Comparison of ENCODE assay signal across 1 cellular context in genomic region chr17:72422505-72423285, GRCh38.
A peak's percentile ranks its signal among the peaks of the same experiment; 100 is the strongest.
TF ChIP-seq lines count a peak whose summit lies in the region.

No MANE protein-coding gene starts in this region.

TF ChIP-seq in GM12878, 131 proteins besides CTCF, POLR2A, EP300 and RAD21 (continued from another document and continues in another):
- TF ChIP-seq ZNF592 (IDR thresholded peaks at IDR 0.05), result no peak
- TF ChIP-seq SRF (IDR thresholded peaks at IDR 0.05; ENCODE audit: low read depth in 2 of 2, low read length in 2 of 2), result peak in 1 of 2 experiments; percentile 26; a peak in 1 of 4 replicates
- TF ChIP-seq SIX5 (IDR thresholded peaks at IDR 0.05; ENCODE audit: low read depth, low read length, severe bottlenecking), result no peak
- no peak for TF ChIP-seq SREBF2 (IDR thresholded peaks at IDR 0.05; ENCODE audit: low read length)
- peak; percentile 13 for TF ChIP-seq CUX1 (IDR thresholded peaks at IDR 0.05; ENCODE audit: insufficient replicate concordance, low read depth, low read length)
- peak; percentile 41 for TF ChIP-seq RELA (IDR thresholded peaks at IDR 0.05; ENCODE audit: borderline replicate concordance, partially characterized antibody)
- TF ChIP-seq JUNB (IDR thresholded peaks at IDR 0.05), result peak; percentile 82
- peak; percentile 46 for TF ChIP-seq BACH1 (IDR thresholded peaks at IDR 0.05; ENCODE audit: borderline replicate concordance)
- TF ChIP-seq MYC (IDR thresholded peaks at IDR 0.05; ENCODE audit: insufficient read depth, insufficient read length, insufficient replicate concordance, low read length, severe bottlenecking), result no peak
- peak; percentile 80; the same call in 1 of the 2 replicates for TF ChIP-seq RCOR1 (conservative IDR thresholded peaks at IDR 0.05; ENCODE audit: low read depth, low read length)
- peak; percentile 92 to 96; a peak in 3 of 4 replicates for TF ChIP-seq IKZF2 (IDR thresholded peaks at IDR 0.05)
- 0 out of 2 replicates have a peak, but pooled peaks have one; percentile 56 for TF ChIP-seq ZNF207 (IDR thresholded peaks at IDR 0.05; ENCODE audit: borderline replicate concordance)
- TF ChIP-seq RELB (IDR thresholded peaks at IDR 0.05; ENCODE audit: low read depth), result peak; percentile 88; the same call in 1 of the 2 replicates
- TF ChIP-seq POLR2AphosphoS5 (IDR thresholded peaks at IDR 0.05; ENCODE audit: low read length), result peak; percentile 64; the same call in 1 of the 2 replicates
- TF ChIP-seq ATF3 (IDR thresholded peaks at IDR 0.05; ENCODE audit: borderline replicate concordance, extremely low read depth, low read depth, low read length), result no peak
- TF ChIP-seq E2F8 (IDR thresholded peaks at IDR 0.05; ENCODE audit: low read depth, partially characterized antibody), result no peak
- TF ChIP-seq ZBTB4 (CRISPR knock-in tag; IDR thresholded peaks at IDR 0.05), result no peak
- peak; percentile 99 for TF ChIP-seq SKIL (IDR thresholded peaks at IDR 0.05; ENCODE audit: low read depth, poor library complexity, severe bottlenecking)
- no peak; the same call in 1 of the 2 replicates for TF ChIP-seq BMI1 (IDR thresholded peaks at IDR 0.05; ENCODE audit: borderline replicate concordance)
- TF ChIP-seq MYB (IDR thresholded peaks at IDR 0.05; ENCODE audit: borderline replicate concordance, low read depth, low read length), result no peak
- TF ChIP-seq CREB1 (IDR thresholded peaks at IDR 0.05; ENCODE audit: low read depth), result peak; percentile 62
- peak; percentile 90 for TF ChIP-seq RUNX3 (IDR thresholded peaks at IDR 0.05; ENCODE audit: low read length)
- no peak; the same call in 1 of the 2 replicates for TF ChIP-seq CBFB (IDR thresholded peaks at IDR 0.05; ENCODE audit: low read depth)
- no peak for TF ChIP-seq ELK1 (IDR thresholded peaks at IDR 0.05; ENCODE audit: low read depth, low read length)
- TF ChIP-seq GATAD2B (conservative IDR thresholded peaks at IDR 0.05; ENCODE audit: low read depth), result peak; percentile 96
- TF ChIP-seq SMAD1 (IDR thresholded peaks at IDR 0.05; ENCODE audit: low read depth, partially characterized antibody), result peak; percentile 72
- peak; percentile 9; the same call in 1 of the 2 replicates for TF ChIP-seq HSF1 (IDR thresholded peaks at IDR 0.05; ENCODE audit: low read depth, low read length)
- no peak for TF ChIP-seq CEBPB (IDR thresholded peaks at IDR 0.05; ENCODE audit: borderline replicate concordance in 1 of 2, low read depth in 2 of 2, low read length in 2 of 2)
